In the genomic region with DNA sequence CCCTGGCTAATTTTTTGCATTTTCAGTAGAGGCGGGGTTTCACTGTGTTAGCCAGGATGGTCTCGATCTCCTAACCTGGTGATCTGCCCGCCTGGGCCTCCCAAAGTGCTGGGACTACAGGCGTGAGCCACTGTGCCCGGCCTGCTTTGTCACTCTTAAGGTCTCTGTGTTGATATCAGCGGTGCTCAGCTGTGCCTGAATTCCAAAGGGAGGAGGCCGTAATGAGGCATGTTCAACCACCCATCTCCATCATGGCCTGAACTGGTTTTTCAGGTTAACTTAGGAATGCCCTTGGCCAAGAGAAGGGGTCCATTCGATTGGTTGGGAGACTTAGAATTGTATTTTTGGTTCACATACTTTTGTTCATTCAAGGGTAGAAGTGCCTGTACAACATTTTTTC, we compare ENCODE assay signal across 2 cellular contexts.
TF ChIP-seq lines count a peak whose summit lies in the region.

No MANE protein-coding gene starts in this region.

TF ChIP-seq in GM23338, 12 proteins besides CTCF, POLR2A, EP300 and RAD21 (continues in another document):
- TF ChIP-seq STAT1 (IDR thresholded peaks at IDR 0.05; ENCODE audit: unreplicated experiment) (no peak), EZH2phosphoT487 (IDR thresholded peaks at IDR 0.05; ENCODE audit: unreplicated experiment) (no peak), CREB1 (CRISPR knock-in tag; IDR thresholded peaks at IDR 0.05; ENCODE audit: low read depth) (no peak), ZNF331 (CRISPR knock-in tag; IDR thresholded peaks at IDR 0.05; ENCODE audit: low read depth) (no peak), JUNB (IDR thresholded peaks at IDR 0.05; ENCODE audit: unreplicated experiment) (no peak), POLR2AphosphoS5 (IDR thresholded peaks at IDR 0.05; ENCODE audit: low read depth) (no peak), ZNF114 (CRISPR knock-in tag; IDR thresholded peaks at IDR 0.05) (no peak)
- TF ChIP-seq, protein P1, sequence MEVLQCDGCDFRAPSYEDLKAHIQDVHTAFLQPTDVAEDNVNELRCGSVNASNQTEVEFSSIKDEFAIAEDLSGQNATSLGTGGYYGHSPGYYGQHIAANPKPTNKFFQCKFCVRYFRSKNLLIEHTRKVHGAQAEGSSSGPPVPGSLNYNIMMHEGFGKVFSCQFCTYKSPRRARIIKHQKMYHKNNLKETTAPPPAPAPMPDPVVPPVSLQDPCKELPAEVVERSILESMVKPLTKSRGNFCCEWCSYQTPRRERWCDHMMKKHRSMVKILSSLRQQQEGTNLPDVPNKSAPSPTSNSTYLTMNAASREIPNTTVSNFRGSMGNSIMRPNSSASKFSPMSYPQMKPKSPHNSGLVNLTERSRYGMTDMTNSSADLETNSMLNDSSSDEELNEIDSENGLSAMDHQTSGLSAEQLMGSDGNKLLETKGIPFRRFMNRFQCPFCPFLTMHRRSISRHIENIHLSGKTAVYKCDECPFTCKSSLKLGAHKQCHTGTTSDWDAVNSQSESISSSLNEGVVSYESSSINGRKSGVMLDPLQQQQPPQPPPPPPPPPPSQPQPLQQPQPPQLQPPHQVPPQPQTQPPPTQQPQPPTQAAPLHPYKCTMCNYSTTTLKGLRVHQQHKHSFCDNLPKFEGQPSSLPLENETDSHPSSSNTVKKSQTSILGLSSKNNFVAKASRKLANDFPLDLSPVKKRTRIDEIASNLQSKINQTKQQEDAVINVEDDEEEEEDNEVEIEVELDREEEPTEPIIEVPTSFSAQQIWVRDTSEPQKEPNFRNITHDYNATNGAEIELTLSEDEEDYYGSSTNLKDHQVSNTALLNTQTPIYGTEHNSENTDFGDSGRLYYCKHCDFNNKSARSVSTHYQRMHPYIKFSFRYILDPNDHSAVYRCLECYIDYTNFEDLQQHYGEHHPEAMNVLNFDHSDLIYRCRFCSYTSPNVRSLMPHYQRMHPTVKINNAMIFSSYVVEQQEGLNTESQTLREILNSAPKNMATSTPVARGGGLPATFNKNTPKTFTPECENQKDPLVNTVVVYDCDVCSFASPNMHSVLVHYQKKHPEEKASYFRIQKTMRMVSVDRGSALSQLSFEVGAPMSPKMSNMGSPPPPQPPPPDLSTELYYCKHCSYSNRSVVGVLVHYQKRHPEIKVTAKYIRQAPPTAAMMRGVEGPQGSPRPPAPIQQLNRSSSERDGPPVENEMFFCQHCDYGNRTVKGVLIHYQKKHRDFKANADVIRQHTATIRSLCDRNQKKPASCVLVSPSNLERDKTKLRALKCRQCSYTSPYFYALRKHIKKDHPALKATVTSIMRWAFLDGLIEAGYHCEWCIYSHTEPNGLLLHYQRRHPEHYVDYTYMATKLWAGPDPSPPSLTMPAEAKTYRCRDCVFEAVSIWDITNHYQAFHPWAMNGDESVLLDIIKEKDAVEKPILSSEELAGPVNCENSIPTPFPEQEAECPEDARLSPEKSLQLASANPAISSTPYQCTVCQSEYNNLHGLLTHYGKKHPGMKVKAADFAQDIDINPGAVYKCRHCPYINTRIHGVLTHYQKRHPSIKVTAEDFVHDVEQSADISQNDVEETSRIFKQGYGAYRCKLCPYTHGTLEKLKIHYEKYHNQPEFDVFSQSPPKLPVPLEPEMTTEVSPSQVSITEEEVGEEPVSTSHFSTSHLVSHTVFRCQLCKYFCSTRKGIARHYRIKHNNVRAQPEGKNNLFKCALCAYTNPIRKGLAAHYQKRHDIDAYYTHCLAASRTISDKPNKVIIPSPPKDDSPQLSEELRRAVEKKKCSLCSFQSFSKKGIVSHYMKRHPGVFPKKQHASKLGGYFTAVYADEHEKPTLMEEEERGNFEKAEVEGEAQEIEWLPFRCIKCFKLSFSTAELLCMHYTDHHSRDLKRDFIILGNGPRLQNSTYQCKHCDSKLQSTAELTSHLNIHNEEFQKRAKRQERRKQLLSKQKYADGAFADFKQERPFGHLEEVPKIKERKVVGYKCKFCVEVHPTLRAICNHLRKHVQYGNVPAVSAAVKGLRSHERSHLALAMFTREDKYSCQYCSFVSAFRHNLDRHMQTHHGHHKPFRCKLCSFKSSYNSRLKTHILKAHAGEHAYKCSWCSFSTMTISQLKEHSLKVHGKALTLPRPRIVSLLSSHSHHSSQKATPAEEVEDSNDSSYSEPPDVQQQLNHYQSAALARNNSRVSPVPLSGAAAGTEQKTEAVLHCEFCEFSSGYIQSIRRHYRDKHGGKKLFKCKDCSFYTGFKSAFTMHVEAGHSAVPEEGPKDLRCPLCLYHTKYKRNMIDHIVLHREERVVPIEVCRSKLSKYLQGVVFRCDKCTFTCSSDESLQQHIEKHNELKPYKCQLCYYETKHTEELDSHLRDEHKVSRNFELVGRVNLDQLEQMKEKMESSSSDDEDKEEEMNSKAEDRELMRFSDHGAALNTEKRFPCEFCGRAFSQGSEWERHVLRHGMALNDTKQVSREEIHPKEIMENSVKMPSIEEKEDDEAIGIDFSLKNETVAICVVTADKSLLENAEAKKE (CRISPR knock-in tag; IDR thresholded peaks at IDR 0.05), result no peak
- TF ChIP-seq, protein P2, sequence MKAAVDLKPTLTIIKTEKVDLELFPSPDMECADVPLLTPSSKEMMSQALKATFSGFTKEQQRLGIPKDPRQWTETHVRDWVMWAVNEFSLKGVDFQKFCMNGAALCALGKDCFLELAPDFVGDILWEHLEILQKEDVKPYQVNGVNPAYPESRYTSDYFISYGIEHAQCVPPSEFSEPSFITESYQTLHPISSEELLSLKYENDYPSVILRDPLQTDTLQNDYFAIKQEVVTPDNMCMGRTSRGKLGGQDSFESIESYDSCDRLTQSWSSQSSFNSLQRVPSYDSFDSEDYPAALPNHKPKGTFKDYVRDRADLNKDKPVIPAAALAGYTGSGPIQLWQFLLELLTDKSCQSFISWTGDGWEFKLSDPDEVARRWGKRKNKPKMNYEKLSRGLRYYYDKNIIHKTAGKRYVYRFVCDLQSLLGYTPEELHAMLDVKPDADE (IDR thresholded peaks at IDR 0.05), result no peak
- TF ChIP-seq, protein P3, sequence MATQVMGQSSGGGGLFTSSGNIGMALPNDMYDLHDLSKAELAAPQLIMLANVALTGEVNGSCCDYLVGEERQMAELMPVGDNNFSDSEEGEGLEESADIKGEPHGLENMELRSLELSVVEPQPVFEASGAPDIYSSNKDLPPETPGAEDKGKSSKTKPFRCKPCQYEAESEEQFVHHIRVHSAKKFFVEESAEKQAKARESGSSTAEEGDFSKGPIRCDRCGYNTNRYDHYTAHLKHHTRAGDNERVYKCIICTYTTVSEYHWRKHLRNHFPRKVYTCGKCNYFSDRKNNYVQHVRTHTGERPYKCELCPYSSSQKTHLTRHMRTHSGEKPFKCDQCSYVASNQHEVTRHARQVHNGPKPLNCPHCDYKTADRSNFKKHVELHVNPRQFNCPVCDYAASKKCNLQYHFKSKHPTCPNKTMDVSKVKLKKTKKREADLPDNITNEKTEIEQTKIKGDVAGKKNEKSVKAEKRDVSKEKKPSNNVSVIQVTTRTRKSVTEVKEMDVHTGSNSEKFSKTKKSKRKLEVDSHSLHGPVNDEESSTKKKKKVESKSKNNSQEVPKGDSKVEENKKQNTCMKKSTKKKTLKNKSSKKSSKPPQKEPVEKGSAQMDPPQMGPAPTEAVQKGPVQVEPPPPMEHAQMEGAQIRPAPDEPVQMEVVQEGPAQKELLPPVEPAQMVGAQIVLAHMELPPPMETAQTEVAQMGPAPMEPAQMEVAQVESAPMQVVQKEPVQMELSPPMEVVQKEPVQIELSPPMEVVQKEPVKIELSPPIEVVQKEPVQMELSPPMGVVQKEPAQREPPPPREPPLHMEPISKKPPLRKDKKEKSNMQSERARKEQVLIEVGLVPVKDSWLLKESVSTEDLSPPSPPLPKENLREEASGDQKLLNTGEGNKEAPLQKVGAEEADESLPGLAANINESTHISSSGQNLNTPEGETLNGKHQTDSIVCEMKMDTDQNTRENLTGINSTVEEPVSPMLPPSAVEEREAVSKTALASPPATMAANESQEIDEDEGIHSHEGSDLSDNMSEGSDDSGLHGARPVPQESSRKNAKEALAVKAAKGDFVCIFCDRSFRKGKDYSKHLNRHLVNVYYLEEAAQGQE (IDR thresholded peaks at IDR 0.05; ENCODE audit: unreplicated experiment), result no peak

TF ChIP-seq in HEK293T, 16 proteins besides CTCF, POLR2A, EP300 and RAD21:
- no peak for TF ChIP-seq L3MBTL2 (conservative IDR thresholded peaks at IDR 0.05)
- no peak for TF ChIP-seq BHLHE40 (IDR thresholded peaks at IDR 0.05; ENCODE audit: borderline replicate concordance)
- TF ChIP-seq FOXK2 (IDR thresholded peaks at IDR 0.05), result no peak
- no peak for TF ChIP-seq HDGF (IDR thresholded peaks at IDR 0.05; ENCODE audit: borderline replicate concordance)
- TF ChIP-seq NFRKB (IDR thresholded peaks at IDR 0.05), result no peak
- no peak for TF ChIP-seq TARDBP (IDR thresholded peaks at IDR 0.05)
- TF ChIP-seq ARNT (IDR thresholded peaks at IDR 0.05), result no peak
- TF ChIP-seq FOXA1 (IDR thresholded peaks at IDR 0.05), result no peak
- TF ChIP-seq SP1 (IDR thresholded peaks at IDR 0.05), result no peak
- TF ChIP-seq ELF4 (IDR thresholded peaks at IDR 0.05), result no peak
- TF ChIP-seq SUZ12 (IDR thresholded peaks at IDR 0.05), result no peak
- TF ChIP-seq LEF1 (IDR thresholded peaks at IDR 0.05; ENCODE audit: borderline replicate concordance), result no peak
- TF ChIP-seq, protein P4, sequence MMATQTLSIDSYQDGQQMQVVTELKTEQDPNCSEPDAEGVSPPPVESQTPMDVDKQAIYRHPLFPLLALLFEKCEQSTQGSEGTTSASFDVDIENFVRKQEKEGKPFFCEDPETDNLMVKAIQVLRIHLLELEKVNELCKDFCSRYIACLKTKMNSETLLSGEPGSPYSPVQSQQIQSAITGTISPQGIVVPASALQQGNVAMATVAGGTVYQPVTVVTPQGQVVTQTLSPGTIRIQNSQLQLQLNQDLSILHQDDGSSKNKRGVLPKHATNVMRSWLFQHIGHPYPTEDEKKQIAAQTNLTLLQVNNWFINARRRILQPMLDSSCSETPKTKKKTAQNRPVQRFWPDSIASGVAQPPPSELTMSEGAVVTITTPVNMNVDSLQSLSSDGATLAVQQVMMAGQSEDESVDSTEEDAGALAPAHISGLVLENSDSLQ (IDR thresholded peaks at IDR 0.05), result no peak
- TF ChIP-seq FOXM1 (IDR thresholded peaks at IDR 0.05; ENCODE audit: borderline replicate concordance), result no peak
- TF ChIP-seq CTBP1 (IDR thresholded peaks at IDR 0.05; ENCODE audit: borderline replicate concordance), result no peak
- TF ChIP-seq ZNF384 (IDR thresholded peaks at IDR 0.05), result no peak
